9 cellular contexts compared by ENCODE assay signal in genomic region chr16:73019456-73020362, GRCh38. TPM values are rescaled to one million over a fixed set of nuclear protein-coding genes. Genes with fewer than 3 reads are reported as not detected.
DNase-seq lines count a peak whose midpoint lies in the region; ATAC-seq and TF ChIP-seq lines count a peak whose summit lies in the region.
"Had no signal": no experiment of that assay in that cellular context is flagged by ENCODE, and none has a peak within 500 bp of the region (broad histone marks: within the 10 kb centered on the region; RNA-seq: fewer than 3 reads in every experiment).

No MANE protein-coding gene starts in this region.

- POLR2A ChIA-PET in Panc1 (lab: Charles Lee): no interaction called here

- no peaks in the 10 kb centered on the region for H3K9me3 Mint-ChIP-seq in Calu3 (ENCODE audit: low read depth, unreplicated experiment)
- H3K9me3 Mint-ChIP-seq in osteocyte (ENCODE audit: unreplicated experiment): no peaks in the 10 kb centered on the region

- H3K4me3 ChIP-seq in Panc1 (ENCODE audit: low read depth in 2 of 2, low read length in 2 of 2) (peak overlapping the region; percentile 14 to 19; a peak in 3 of 4 replicates), fibroblast of mammary gland (ENCODE audit: control insufficient read depth, low read depth, low read length) (peak overlapping the region; percentile 16)

- no peaks in the 10 kb centered on the region for H3K36me3 ChIP-seq in Panc1 (ENCODE audit: control insufficient read depth, insufficient read depth, low read length)

- H3K36me3 Mint-ChIP-seq in Calu3 (ENCODE audit: insufficient read depth, unreplicated experiment): peaks cover 25% of the 10 kb centered on the region
- peaks cover 5% of the 10 kb centered on the region for H3K36me3 Mint-ChIP-seq in osteocyte (ENCODE audit: unreplicated experiment)

- no peaks in the 10 kb centered on the region for H3K9me3 ChIP-seq in Panc1 (ENCODE audit: control insufficient read depth, insufficient read depth, low read depth, low read length)

- DNase-seq in Calu3 (peak; percentile 48), Panc1 (ENCODE audit: low read depth, low spot score) (no peak), fibroblast of mammary gland (ENCODE audit: low read depth) (peak; percentile 91), osteocyte (ENCODE audit: extremely low spot score, unreplicated experiment) (no peak), T-helper 2 cell (no peak)
- DNase-seq: Karpas-422 had no signal

- H3K4me3 Mint-ChIP-seq in Calu3 (ENCODE audit: low read depth, unreplicated experiment) (peak overlapping the region; percentile 51), osteocyte (ENCODE audit: unreplicated experiment) (peak overlapping the region; percentile 64)

- TF ChIP-seq CTCF in Calu3 (IDR thresholded peaks at IDR 0.05; ENCODE audit: unreplicated experiment) (no peak), Panc1 (IDR thresholded peaks at IDR 0.05) (no peak), fibroblast of mammary gland (conservative IDR thresholded peaks at IDR 0.05; ENCODE audit: control insufficient read depth, insufficient read depth, low read depth, low read length) (no peak), osteocyte (IDR thresholded peaks at IDR 0.05) (no peak)

- no TSS peak for BruUV-seq in Calu3 (replicated peaks; lab: Mats Ljungman, UMichigan)
- no TSS peak for BruUV-seq in Panc1 (replicated peaks; lab: Mats Ljungman, UMichigan)

- CTCF ChIA-PET in Calu3 (lab: Charles Lee): interaction anchor here (0.6 to 1.5 kb wide), 4 partner anchors 18 to 630 kb away, joined by 3 to 6 read pairs (median 3); no protein-coding TSS in a partner anchor
- CTCF ChIA-PET in Panc1 (lab: Charles Lee): no interaction called here

- intact Hi-C loops in Calu3 (cut with micrococcal nuclease; ENCODE audit: unreplicated experiment): loop anchor here (5.0 kb wide), 3 partner anchors 77 to 172 kb away; no protein-coding TSS in a partner anchor
- intact Hi-C loops in Panc1 (cut with micrococcal nuclease; ENCODE audit: unreplicated experiment): no loop called here

- peak; percentile 77 for ATAC-seq in Panc1
- no peak for ATAC-seq in GM21723 (IDR thresholded peaks at IDR 0.05; ENCODE audit: unreplicated experiment)
- ATAC-seq in HG03159 (IDR thresholded peaks at IDR 0.05; ENCODE audit: unreplicated experiment): no peak
- ATAC-seq in GM21390 (IDR thresholded peaks at IDR 0.05; ENCODE audit: unreplicated experiment): no peak

- no peaks in the 10 kb centered on the region for H3K27me3 Mint-ChIP-seq in Calu3 (ENCODE audit: unreplicated experiment)
- no peaks in the 10 kb centered on the region for H3K27me3 Mint-ChIP-seq in osteocyte (ENCODE audit: unreplicated experiment)

- H3K4me1 Mint-ChIP-seq in Calu3 (ENCODE audit: low read depth, unreplicated experiment) (peaks cover 54% of the 10 kb centered on the region), osteocyte (ENCODE audit: unreplicated experiment) (peaks cover 88% of the 10 kb centered on the region)

- H3K4me1 ChIP-seq in Panc1 (ENCODE audit: control insufficient read depth, insufficient read depth, low read length): peaks cover 25% of the 10 kb centered on the region

- H3K27ac ChIP-seq in Panc1 (ENCODE audit: low read length): peak overlapping the region; percentile 87

- H3K27me3 ChIP-seq in Panc1 (ENCODE audit: control insufficient read depth, insufficient read depth, low read length): no peaks in the 10 kb centered on the region

- H3K27ac Mint-ChIP-seq in Calu3 (ENCODE audit: unreplicated experiment) (peak overlapping the region; percentile 80), osteocyte (ENCODE audit: unreplicated experiment) (peak overlapping the region; percentile 95)

- in situ Hi-C loops in Panc1 (cut with HindIII; ENCODE audit: low pct_unique_long_range_greater_than_20kb, low sequenced_read_pairs): no loop called here

RNA-seq across cellular contexts. Expression of gene ZFHX3, which starts 28.2 kb away (rescaled TPM):
- total RNA-seq in Calu3 (2022) (13.6 and 17.8 TPM in 2 replicates), Panc1 (2021; ENCODE audit: unreplicated experiment) (7.1 TPM), osteocyte (89.1 and 97.0 TPM in 2 replicates)
- 3.0 TPM for polyA plus RNA-seq in Panc1 (2012; ENCODE audit: insufficient read length)

Comparison
In these comparisons a context has a peak if more than half of its experiments do, and no peak if none do; other contexts are left out.
1. DNase-seq: peak in Calu3 (single experiment) and fibroblast of mammary gland (single experiment); none in Panc1 (single experiment), osteocyte (single experiment) and T-helper 2 cell (0 of 5).